In the genomic region with DNA sequence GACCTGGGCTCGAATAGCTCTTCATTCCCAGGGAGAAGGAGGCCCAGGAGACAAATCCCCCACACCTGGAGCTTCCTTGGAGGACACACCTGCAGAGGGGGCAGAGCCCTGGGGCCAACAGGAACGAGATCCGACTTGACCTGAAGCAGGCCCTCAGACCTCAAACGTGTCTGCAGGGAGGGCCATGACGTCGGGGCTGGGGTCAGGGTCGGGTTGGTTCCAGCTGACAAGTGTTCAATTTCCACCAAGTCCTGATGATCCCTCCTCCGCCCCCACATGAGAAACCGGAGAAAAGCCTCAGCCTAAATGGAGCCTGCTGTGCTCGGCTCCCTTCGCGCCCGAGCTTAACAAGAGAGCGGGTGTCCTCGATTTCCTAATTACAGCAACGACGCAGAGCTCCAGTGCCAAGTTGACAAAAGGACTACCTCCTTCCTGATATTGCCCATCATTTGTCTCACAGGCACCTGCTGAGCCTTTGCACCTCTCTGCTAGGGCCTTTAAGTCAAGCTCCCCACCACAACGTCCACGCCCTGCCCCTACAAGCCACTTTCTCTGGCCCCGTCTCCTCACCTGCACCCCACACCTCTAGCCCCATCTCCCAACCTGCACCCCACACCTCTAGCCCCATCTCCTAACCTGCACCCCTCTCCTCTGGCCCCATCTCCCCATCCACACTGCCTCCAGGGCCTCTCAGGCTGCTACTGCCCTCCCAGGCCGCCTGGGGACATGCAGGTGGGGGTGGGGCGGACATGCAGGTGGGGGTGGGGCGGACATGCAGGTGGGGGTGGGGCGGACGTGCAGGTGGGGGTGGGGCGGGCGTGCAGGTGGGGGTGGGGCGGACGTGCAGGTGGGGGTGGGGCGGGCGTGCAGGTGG, we compare ENCODE assay signal across 18 cellular contexts.
"Had no signal": no experiment of that assay in that cellular context is flagged by ENCODE, and none has a peak within 500 bp of the region (broad histone marks: within the 10 kb centered on the region; RNA-seq: fewer than 3 reads in every experiment).

No MANE protein-coding gene starts in this region.

- H3K27ac ChIP-seq: heart left ventricle, left lung, right lobe of liver had no signal

- ATAC-seq: activated CD4-positive, alpha-beta T cell treated with anti-CD3 and anti-CD28 coated beads for 36 hours; esophagus mucosa; heart left ventricle; left lung; mucosa of descending colon; natural killer cell treated with Interleukin-12 subunit alpha and Interleukin-12 subunit beta and Interleukin-15 and Interleukin-18, amount 100 ng/mL, for 72 hours had no signal

- H3K4me3 ChIP-seq: heart left ventricle, left lung, mucosa of descending colon, right lobe of liver had no signal

- H3K36me3 ChIP-seq: heart left ventricle, left lung, right lobe of liver had no signal

- H3K9me3 ChIP-seq: left lung, right lobe of liver had no signal

- H3K27me3 ChIP-seq: heart left ventricle, left lung, right lobe of liver had no signal

- H3K4me1 ChIP-seq: heart left ventricle, left lung, right lobe of liver had no signal

- DNase-seq: activated CD4-positive, alpha-beta T cell treated with anti-CD3 and anti-CD28 coated beads for 36 hours; activated CD4-positive, CD25-positive, alpha-beta regulatory T cell; activated effector memory CD4-positive, alpha-beta T cell treated with Interleukin-2 at 50 U/mL for 16 hours; activated naive CD4-positive, alpha-beta T cell treated with Interleukin-2 at 50 U/mL for 16 hours; anterior cingulate cortex; endodermal cell; foreskin fibroblast; hypothalamus; kidney glomerular epithelial cell; mucosa of descending colon; occipital lobe; stimulated activated CD4-positive, alpha-beta T cell treated with anti-CD3 and anti-CD28 coated beads, Interleukin-2, amount 100 ng/mL, for 48 hours; substantia nigra had no signal
